In the genomic region with DNA sequence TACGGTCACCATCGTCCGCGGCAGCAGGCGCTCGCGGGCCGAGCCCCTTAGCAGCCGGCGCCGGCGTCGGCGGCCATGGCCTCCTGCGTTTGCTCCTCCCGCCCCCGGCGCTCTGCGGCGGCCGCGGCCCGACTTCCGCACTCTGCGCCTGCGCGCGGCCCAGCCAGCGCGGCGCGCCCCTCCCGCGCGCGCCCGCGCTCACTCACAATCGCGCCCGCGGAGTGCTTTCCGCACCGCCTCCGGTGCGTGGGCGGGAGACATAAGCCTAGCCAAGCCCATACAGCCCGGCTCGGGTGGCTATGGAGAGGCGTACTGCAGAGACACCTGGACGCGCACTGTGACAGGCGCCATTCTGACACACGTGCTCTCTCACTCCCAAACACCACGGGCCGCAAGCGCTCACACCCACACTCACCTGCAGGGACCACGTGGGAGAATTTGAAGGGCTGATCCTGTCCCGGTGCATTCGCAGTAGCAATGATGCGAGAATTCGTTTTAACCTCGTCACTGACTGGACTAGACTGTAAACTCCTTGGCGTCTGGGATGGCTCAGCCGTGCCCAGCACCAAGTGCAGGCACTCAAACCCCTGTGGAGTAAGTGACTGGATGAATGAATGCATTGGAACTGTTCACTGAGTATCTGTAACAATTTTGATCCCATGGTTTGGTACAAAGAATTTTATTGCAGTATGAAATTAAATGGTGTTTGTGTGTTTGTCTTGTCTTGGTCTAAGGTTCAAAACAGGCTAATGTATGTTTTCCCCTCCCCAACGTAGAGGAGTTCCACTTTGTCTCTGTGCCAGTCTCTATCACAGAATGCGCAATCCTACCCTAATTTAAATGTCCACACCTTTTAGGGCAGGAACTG, we compare ENCODE assay signal across 8 cellular contexts. TPM values are rescaled to one million over a fixed set of nuclear protein-coding genes. Genes with fewer than 3 reads are reported as not detected.
DNase-seq lines count a peak whose midpoint lies in the region; ATAC-seq and TF ChIP-seq lines count a peak whose summit lies in the region.

A gene with protein sequence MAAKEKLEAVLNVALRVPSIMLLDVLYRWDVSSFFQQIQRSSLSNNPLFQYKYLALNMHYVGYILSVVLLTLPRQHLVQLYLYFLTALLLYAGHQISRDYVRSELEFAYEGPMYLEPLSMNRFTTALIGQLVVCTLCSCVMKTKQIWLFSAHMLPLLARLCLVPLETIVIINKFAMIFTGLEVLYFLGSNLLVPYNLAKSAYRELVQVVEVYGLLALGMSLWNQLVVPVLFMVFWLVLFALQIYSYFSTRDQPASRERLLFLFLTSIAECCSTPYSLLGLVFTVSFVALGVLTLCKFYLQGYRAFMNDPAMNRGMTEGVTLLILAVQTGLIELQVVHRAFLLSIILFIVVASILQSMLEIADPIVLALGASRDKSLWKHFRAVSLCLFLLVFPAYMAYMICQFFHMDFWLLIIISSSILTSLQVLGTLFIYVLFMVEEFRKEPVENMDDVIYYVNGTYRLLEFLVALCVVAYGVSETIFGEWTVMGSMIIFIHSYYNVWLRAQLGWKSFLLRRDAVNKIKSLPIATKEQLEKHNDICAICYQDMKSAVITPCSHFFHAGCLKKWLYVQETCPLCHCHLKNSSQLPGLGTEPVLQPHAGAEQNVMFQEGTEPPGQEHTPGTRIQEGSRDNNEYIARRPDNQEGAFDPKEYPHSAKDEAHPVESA (minus strand): TSS at position 116 of the 868 bp plus-strand sequence. CDS start 5,936 bp downstream, outside the sequence.

- H3K27ac ChIP-seq in H9 (ENCODE audit: insufficient read length, low read depth, low read length) (no peak within 1 kb of the TSS), testis (peak within 1 kb of the TSS; percentile 88 to 93)

- peak within 1 kb of the TSS; percentile 88 to 96 (median 92); a peak in 6 of 7 replicates for H3K27ac Mint-ChIP-seq in H9
- H3K27ac Mint-ChIP-seq in activated naive CD4-positive, alpha-beta T cell treated with anti-CD3 and anti-CD28 coated beads for 36 hours = peak within 1 kb of the TSS; percentile 99

- ATAC-seq in omental fat pad (ENCODE audit: low FRiP score) = peak; percentile 91

- peak within 1 kb of the TSS; percentile 74 for H3K9ac ChIP-seq in H9 (ENCODE audit: extremely low read depth, insufficient read length, low read length)

- H2BK15ac ChIP-seq in H9 (ENCODE audit: low read depth, low read length) = no peak within 1 kb of the TSS

- H3K4me3 Mint-ChIP-seq in H9 = peak within 1 kb of the TSS; percentile 94 to 97
- H3K4me3 Mint-ChIP-seq in activated naive CD4-positive, alpha-beta T cell treated with anti-CD3 and anti-CD28 coated beads for 36 hours = peak within 1 kb of the TSS; percentile 97

- H3T11ph ChIP-seq in H9 (ENCODE audit: low read length) = no peak within 1 kb of the TSS

- H3K36me3 Mint-ChIP-seq in H9 (ENCODE audit: insufficient read depth in 1 of 3, low read depth in 3 of 3) = peaks cover 0 to 2% (median 0%) of the 10 kb centered on the region in 3 experiments; a peak in 1 of 7 replicates
- peaks cover 23% of the 10 kb centered on the region for H3K36me3 Mint-ChIP-seq in activated naive CD4-positive, alpha-beta T cell treated with anti-CD3 and anti-CD28 coated beads for 36 hours (ENCODE audit: low read depth)

- peaks cover 9% of the 10 kb centered on the region; the same call in 1 of the 2 replicates for H3K79me2 ChIP-seq in H9 (ENCODE audit: insufficient read depth, low read length)

- H3K4me1 Mint-ChIP-seq in H9 = peaks cover 35 to 42% of the 10 kb centered on the region in 2 experiments
- peaks cover 36% of the 10 kb centered on the region for H3K4me1 Mint-ChIP-seq in activated naive CD4-positive, alpha-beta T cell treated with anti-CD3 and anti-CD28 coated beads for 36 hours (ENCODE audit: low read depth)

- H3K9me3 ChIP-seq in H9 (ENCODE audit: control insufficient read depth, low read depth, low read length) (no peaks in the 10 kb centered on the region), testis (no peaks in the 10 kb centered on the region)

- peaks cover 4% of the 10 kb centered on the region; the same call in 1 of the 2 replicates for H3K27me3 ChIP-seq in H9 (ENCODE audit: insufficient read depth, low read length)
- no peaks in the 10 kb centered on the region for H3K27me3 ChIP-seq in testis

- H2AFZ ChIP-seq in H9 (ENCODE audit: low read length) = no peak within 1 kb of the TSS

- H3K14ac ChIP-seq in H9 (ENCODE audit: insufficient read depth, low read length) = peak within 1 kb of the TSS; percentile 95

- no CpG with 5 or more reads among the region's 67 CpGs for WGBS in H9 (ENCODE audit: extremely low coverage, insufficient read length, low lambda C conversion rate)
- 6 to 17% methylated on average over 11 to 38 of the region's 67 CpGs for WGBS in testis, 2 donors

- 0 out of 5 replicates have a peak, but pooled peaks cover 0 to 2% of the 10 kb centered on the region in 2 experiments for H3K9me3 Mint-ChIP-seq in H9
- H3K9me3 Mint-ChIP-seq in activated naive CD4-positive, alpha-beta T cell treated with anti-CD3 and anti-CD28 coated beads for 36 hours = no peaks in the 10 kb centered on the region

- no peak within 1 kb of the TSS; the same call in 1 of the 2 replicates for H3K4ac ChIP-seq in H9 (ENCODE audit: low read depth, low read length)

- no peaks in the 10 kb centered on the region for H4K20me1 ChIP-seq in H9 (ENCODE audit: control insufficient read depth, insufficient read depth, insufficient read length)

- H3K56ac ChIP-seq in H9 (ENCODE audit: insufficient read length, low read depth, low read length) = no peak within 1 kb of the TSS

- H3K4me1 ChIP-seq in H9 (ENCODE audit: insufficient read depth, low read length) (peaks cover 7% of the 10 kb centered on the region; the same call in 1 of the 2 replicates), testis (peaks cover 23% of the 10 kb centered on the region)

- peak within 1 kb of the TSS; percentile 96 to 97 for H3K4me3 ChIP-seq in testis

- H3K23me2 ChIP-seq in H9 (ENCODE audit: insufficient read length, low read depth, low read length, poor library complexity, severe bottlenecking) = peaks cover 16% of the 10 kb centered on the region

- no peak within 1 kb of the TSS for H4K91ac ChIP-seq in H9 (ENCODE audit: insufficient read length, low read depth, low read length)

- H4K5ac ChIP-seq in H9 (ENCODE audit: insufficient read length, low read depth, low read length) = no peak within 1 kb of the TSS

- H3K79me1 ChIP-seq in H9 (ENCODE audit: insufficient read depth, low read depth, low read length, poor library complexity, severe bottlenecking) = no peaks in the 10 kb centered on the region

- H3K27me3 Mint-ChIP-seq in H9 (ENCODE audit: low read depth) = peaks cover 21% of the 10 kb centered on the region
- no peaks in the 10 kb centered on the region for H3K27me3 Mint-ChIP-seq in activated naive CD4-positive, alpha-beta T cell treated with anti-CD3 and anti-CD28 coated beads for 36 hours (ENCODE audit: low read depth)

- H3K36me3 ChIP-seq in testis (ENCODE audit: low read depth, missing control alignments) = no peaks in the 10 kb centered on the region

- no peak within 1 kb of the TSS for H4K8ac ChIP-seq in H9 (replicated peaks; ENCODE audit: insufficient read length, low read depth, low read length)

- no peak within 1 kb of the TSS for H2BK12ac ChIP-seq in H9 (ENCODE audit: insufficient read length, low read depth, low read length)

- H2BK5ac ChIP-seq in H9 (ENCODE audit: insufficient read length, low read length) = no peak within 1 kb of the TSS

- no peak within 1 kb of the TSS for H2BK20ac ChIP-seq in H9 (ENCODE audit: low read depth, low read length, poor library complexity, severe bottlenecking)

- TF ChIP-seq POLR2A in testis (IDR thresholded peaks at IDR 0.05) = no peak

- CTCF ChIA-PET in activated naive CD4-positive, alpha-beta T cell treated with anti-CD3 and anti-CD28 coated beads for 36 hours (lab: Charles Lee) = interaction anchor here (1.1 kb wide), 2 partner anchors 52 to 53 kb away, joined by 4 read pairs; no protein-coding TSS in a partner anchor

- H2AK5ac ChIP-seq in H9 (ENCODE audit: insufficient read length, low read length) = no peak within 1 kb of the TSS

- intact Hi-C loops in activated naive CD4-positive, alpha-beta T cell treated with anti-CD3 and anti-CD28 coated beads for 36 hours (cut with micrococcal nuclease) = loop anchor here (1.0 to 10.0 kb wide), 7 partner anchors 31 to 1995 kb away; a partner anchor contains a TSS
- intact Hi-C loops in testis (cut with DNase I; ENCODE audit: low total_unique reads) = no loop called here

- H2BK120ac ChIP-seq in H9 (ENCODE audit: low read depth, low read length, poor library complexity, severe bottlenecking) = no peak within 1 kb of the TSS

- H3K18ac ChIP-seq in H9 (ENCODE audit: insufficient read length, low read depth, low read length) = peak within 1 kb of the TSS; percentile 79

- H3K4me2 ChIP-seq in H9 (ENCODE audit: insufficient read depth, insufficient read length, low read length) = peak within 1 kb of the TSS; percentile 92

- peak; percentile 84 for DNase-seq in GDM1 (lab: John Stamatoyannopoulos, UW)
- DNase-seq in H9 = peak; percentile 67
- DNase-seq in M059J (ENCODE audit: low read depth) = peak; percentile 69
- DNase-seq in SK-N-DZ (ENCODE audit: low spot score) = peak; percentile 80
- peak; percentile 91 for DNase-seq in activated naive CD4-positive, alpha-beta T cell treated with anti-CD3 and anti-CD28 coated beads for 36 hours
- DNase-seq in globus pallidus (ENCODE audit: low spot score) = peak; percentile 79
- DNase-seq in omental fat pad (ENCODE audit: low spot score) = peak; percentile 86
- DNase-seq in testis = peak; percentile 92

- TF ChIP-seq CTCF in H9 (conservative IDR thresholded peaks at IDR 0.05) (no peak), omental fat pad (IDR thresholded peaks at IDR 0.05) (no peak), testis (IDR thresholded peaks at IDR 0.05) (no peak)

- no peak within 1 kb of the TSS for H3K23ac ChIP-seq in H9 (ENCODE audit: insufficient read length, low read depth, low read length)

RNA-seq across cellular contexts. Expression of the gene that starts here (rescaled TPM):
- total RNA-seq in H9 (2021) = 59.1 and 61.4 TPM in 2 replicates
- 33.7 and 54.0 TPM in 2 replicates for total RNA-seq in M059J (2014; rRNA removed; shearing (Covaris generic))
- polyA plus RNA-seq in SK-N-DZ (2014; cell fraction: cytosol; rRNA removed) = 79.7 and 80.8 TPM in 2 replicates
- 39.5 and 44.8 TPM in 2 replicates for polyA plus RNA-seq in SK-N-DZ (2014; cell fraction: nucleus; rRNA removed)
- total RNA-seq in activated naive CD4-positive, alpha-beta T cell treated with anti-CD3 and anti-CD28 coated beads for 36 hours = 10 to 100 TPM; 70.0 to 75.3 TPM
- total RNA-seq in omental fat pad = 10 to 100 TPM; 39.7 to 56.4 (median 53.1) TPM
- total RNA-seq in testis = 10 to 100 TPM; 39.5 to 40.4 TPM
- 30.0 TPM for polyA plus RNA-seq in testis (ENCODE audit: insufficient read depth, low read depth, low replicate concordance)
